In genomic region chr10:128150045-128150493, GRCh38 we compare ENCODE assay signal across 8 cellular contexts. TPM values are rescaled to one million over a fixed set of nuclear protein-coding genes. Genes with fewer than 3 reads are reported as not detected.
DNase-seq lines count a peak whose midpoint lies in the region; ATAC-seq and TF ChIP-seq lines count a peak whose summit lies in the region.

No MANE protein-coding gene starts in this region.

- H3K27me3 ChIP-seq in BE2C: no peaks in the 10 kb centered on the region
- H3K27me3 ChIP-seq in NT2/D1 (ENCODE audit: insufficient read depth, insufficient read length): no peaks in the 10 kb centered on the region

- peak overlapping the region; percentile 77 to 86 for H3K4me3 Mint-ChIP-seq in activated T-cell treated with anti-CD3 and anti-CD28 coated beads, Interleukin-2, amount 50 U/mL, for 72 hours
- H3K4me3 Mint-ChIP-seq in nephron progenitor cell: peak overlapping the region; percentile 64

- H3K4me3 ChIP-seq in BE2C (ENCODE audit: low read depth, low read length) (peak overlapping the region; percentile 68), NT2/D1 (ENCODE audit: insufficient read length, low read depth) (peak overlapping the region; percentile 47), fibroblast of pulmonary artery (replicated peaks; ENCODE audit: low read depth, low read length) (peak overlapping the region; percentile 66)

- peaks cover 11% of the 10 kb centered on the region for H3K27me3 Mint-ChIP-seq in activated T-cell treated with anti-CD3 and anti-CD28 coated beads, Interleukin-2, amount 50 U/mL, for 72 hours (ENCODE audit: low read depth)
- H3K27me3 Mint-ChIP-seq in nephron progenitor cell (ENCODE audit: low read depth, poor library complexity): peaks cover 21% of the 10 kb centered on the region

- H3K9me3 ChIP-seq in BE2C (no peaks in the 10 kb centered on the region), NT2/D1 (ENCODE audit: insufficient read depth, low read length) (no peaks in the 10 kb centered on the region)

- no peaks in the 10 kb centered on the region for H3K36me3 ChIP-seq in BE2C
- no peaks in the 10 kb centered on the region for H3K36me3 ChIP-seq in NT2/D1 (ENCODE audit: insufficient read depth, insufficient read length, low read length)

- peaks cover 9 to 12% of the 10 kb centered on the region in 2 donors for H3K36me3 Mint-ChIP-seq in activated T-cell treated with anti-CD3 and anti-CD28 coated beads, Interleukin-2, amount 50 U/mL, for 72 hours (ENCODE audit: insufficient read depth in 2 of 2)
- H3K36me3 Mint-ChIP-seq in nephron progenitor cell (ENCODE audit: low read depth): no peaks in the 10 kb centered on the region

- ATAC-seq in HG03439 (IDR thresholded peaks at IDR 0.05; ENCODE audit: unreplicated experiment): peak; percentile 90
- peak; percentile 97 to 98 for ATAC-seq in activated T-cell treated with anti-CD3 and anti-CD28 coated beads, Interleukin-2, amount 50 U/mL, for 72 hours (replicated peaks in 1 of 2)
- peak; percentile 88 for ATAC-seq in stimulated activated naive CD8-positive, alpha-beta T cell treated with anti-CD3 and anti-CD28 coated beads, Interleukin-15, Interleukin-2, amounts not matched to agents 100 U/mL and 50 U/mL, for 24 hours

- peaks cover 7 to 8% of the 10 kb centered on the region in 2 donors for H3K9me3 Mint-ChIP-seq in activated T-cell treated with anti-CD3 and anti-CD28 coated beads, Interleukin-2, amount 50 U/mL, for 72 hours
- no peaks in the 10 kb centered on the region for H3K9me3 Mint-ChIP-seq in nephron progenitor cell

- TF ChIP-seq CTCF in BE2C (IDR thresholded peaks at IDR 0.05; ENCODE audit: low read depth, low read length): peak; percentile 70
- peak; percentile 46 for TF ChIP-seq CTCF in fibroblast of pulmonary artery (IDR thresholded peaks at IDR 0.05; ENCODE audit: low read length, missing control alignments)
- TF ChIP-seq CTCF in nephron progenitor cell (IDR thresholded peaks at IDR 0.05): peak; percentile 71

- peaks cover 30% of the 10 kb centered on the region for H3K4me1 Mint-ChIP-seq in activated T-cell treated with anti-CD3 and anti-CD28 coated beads, Interleukin-2, amount 50 U/mL, for 72 hours (ENCODE audit: low read depth)
- H3K4me1 Mint-ChIP-seq in nephron progenitor cell: peaks cover 38% of the 10 kb centered on the region

- H3K4me1 ChIP-seq in BE2C (0 out of 2 replicates have a peak, but pooled peaks cover 3% of the 10 kb centered on the region), NT2/D1 (ENCODE audit: insufficient read depth, insufficient read length) (peaks cover 4% of the 10 kb centered on the region)

- H3K27ac Mint-ChIP-seq in activated T-cell treated with anti-CD3 and anti-CD28 coated beads, Interleukin-2, amount 50 U/mL, for 72 hours: no peak overlapping the region
- no peak overlapping the region for H3K27ac Mint-ChIP-seq in nephron progenitor cell

- peak; percentile 86 for DNase-seq in BE2C
- DNase-seq in GM19240 (ENCODE audit: insufficient read length, low spot score): peak; percentile 72
- peak; percentile 54 for DNase-seq in NT2/D1 (ENCODE audit: low read depth, low spot score)
- DNase-seq in activated T-cell treated with anti-CD3 and anti-CD28 coated beads, Interleukin-2, amount 50 U/mL, for 72 hours: peak; percentile 85 to 87
- DNase-seq in fibroblast of pulmonary artery (ENCODE audit: low read depth): peak; percentile 63
- peak; percentile 91 for DNase-seq in nephron progenitor cell
- DNase-seq in stimulated activated naive CD8-positive, alpha-beta T cell treated with anti-CD3 and anti-CD28 coated beads, Interleukin-15, Interleukin-2, amounts not matched to agents 100 U/mL and 50 U/mL, for 24 hours: peak; percentile 82

- peak overlapping the region; percentile 42 for H3K9ac ChIP-seq in NT2/D1 (ENCODE audit: insufficient read length, low read depth)

RNA-seq across cellular contexts. Expression of gene MKI67, which starts 23.8 kb away (rescaled TPM):
- polyA plus RNA-seq in BE2C (2012; ENCODE audit: insufficient read depth, insufficient read length, low read depth): 16.7 TPM
- 100 to 1,000 TPM; 217 to 249 TPM for total RNA-seq in activated T-cell treated with anti-CD3 and anti-CD28 coated beads, Interleukin-2, amount 50 U/mL, for 72 hours

Comparison
In these comparisons a context has a peak if more than half of its experiments do, and no peak if none do; other contexts are left out.
1. Peak in every context shown above with its lines: DNase-seq, ATAC-seq and H3K4me3 ChIP-seq.